Comparison of ENCODE assay signal across 19 cellular contexts in genomic region chrY:14631676-14632075, GRCh38.
DNase-seq lines count a peak whose midpoint lies in the region; ATAC-seq, FAIRE-seq and TF ChIP-seq lines count a peak whose summit lies in the region.
"Had no signal": no experiment of that assay in that cellular context is flagged by ENCODE, and none has a peak within 500 bp of the region (broad histone marks: within the 10 kb centered on the region; RNA-seq: fewer than 3 reads in every experiment).

No MANE protein-coding gene starts in this region.

- no peak for TF ChIP-seq CTCF in epithelial cell of esophagus (IDR thresholded peaks at IDR 0.05; ENCODE audit: insufficient read depth, low read depth, low read length, missing control alignments)

- no peak for ATAC-seq in GM21576 (IDR thresholded peaks at IDR 0.05; ENCODE audit: unreplicated experiment)
- ATAC-seq: GM12878 had no signal

- FAIRE-seq in GM19239 (lab: Jason Lieb, UNC) = no peak
- FAIRE-seq: G401.6, GM12878 had no signal

- peak; percentile 5 for DNase-seq in GM03348 (ENCODE audit: low spot score)
- DNase-seq in LHCN-M2 (ENCODE audit: low read depth) = peak; percentile 46
- DNase-seq in epithelial cell of esophagus (ENCODE audit: low read depth) = peak; percentile 88
- DNase-seq in renal cortical epithelial cell (ENCODE audit: low read depth) = peak; percentile 89
- no peak for DNase-seq in GM19239 (ENCODE audit: insufficient read length, low spot score)
- DNase-seq in activated effector memory CD4-positive, alpha-beta T cell treated with Interleukin-2 at 50 U/mL for 16 hours = no peak
- DNase-seq: Calu3; CD4-positive, alpha-beta memory T cell; Kasumi-1; MV-4-11; NCI-H1417; NCI-H2029 treated with DMSO at 0.1 percent for 48 hours; NCI-H2171 treated with DMSO at 0.1 percent for 48 hours; NCI-H748 treated with DMSO at 0.1 percent for 48 hours; RPMI8226; T-helper 2 cell had no signal

- no peak overlapping the region for H3K4me3 ChIP-seq in epithelial cell of esophagus (ENCODE audit: low read length)
- H3K4me3 ChIP-seq: GM12878 had no signal

Comparison
In these comparisons a context has a peak if more than half of its experiments do, and no peak if none do; other contexts are left out.
1. DNase-seq: peak in GM03348 (single experiment), LHCN-M2 (single experiment), epithelial cell of esophagus (single experiment) and renal cortical epithelial cell (single experiment); none in GM19239 (single experiment) and activated effector memory CD4-positive, alpha-beta T cell treated with Interleukin-2 at 50 U/mL for 16 hours (single experiment).